Comparison of ENCODE assay signal across 8 cellular contexts in genomic region chr6:90478789-90479602, GRCh38.
DNase-seq lines count a peak whose midpoint lies in the region; TF ChIP-seq lines count a peak whose summit lies in the region.

No MANE protein-coding gene starts in this region.

- H3K27ac ChIP-seq in MM.1S (ENCODE audit: low read length), result peak overlapping the region; percentile 40; the same call in 1 of the 2 replicates
- H3K27ac ChIP-seq in RWPE1, result no peak overlapping the region
- H3K27ac ChIP-seq in neutrophil, result no peak overlapping the region
- no peak overlapping the region for H3K27ac ChIP-seq in testis

- peak overlapping the region; percentile 53 for H3K4me2 ChIP-seq in MM.1S (ENCODE audit: low read depth, low read length)

- DNase-seq in GM04503 (ENCODE audit: low read depth) (peak; percentile 71), HEK293T (ENCODE audit: extremely low spot score) (peak; percentile 92), MM.1S (peak; percentile 84), RWPE1 (ENCODE audit: low spot score) (peak; percentile 96), fibroblast of pulmonary artery (ENCODE audit: low read depth) (peak; percentile 96), testis (peak; percentile 91)
- peak; percentile 54 to 67 for DNase-seq in activated T-helper 1 cell treated with anti-CD3 and anti-CD28 coated beads, Interleukin-2, amount 50 U/mL, for 16 hours (ENCODE audit: low read depth in 1 of 2, low spot score in 1 of 2)

- WGBS in testis, 2 donors, result 31 to 34% methylated on average over 15 of the region's 15 CpGs

- no peaks in the 10 kb centered on the region for H3K9me3 ChIP-seq in MM.1S (replicated peaks; ENCODE audit: insufficient read depth, low read length)
- no peaks in the 10 kb centered on the region for H3K9me3 ChIP-seq in neutrophil
- no peaks in the 10 kb centered on the region for H3K9me3 ChIP-seq in testis

- H3K9ac ChIP-seq in MM.1S (ENCODE audit: low read length), result peak overlapping the region; percentile 21; the same call in 1 of the 2 replicates

- H4K20me1 ChIP-seq in MM.1S (ENCODE audit: insufficient read depth, low read length), result no peaks in the 10 kb centered on the region

- H3K4me3 ChIP-seq in MM.1S (ENCODE audit: low read length) (no peak overlapping the region), fibroblast of pulmonary artery (replicated peaks; ENCODE audit: low read depth, low read length) (no peak overlapping the region), neutrophil (ENCODE audit: low read depth in 1 of 2, low read length in 1 of 2) (no peak overlapping the region), testis (no peak overlapping the region)

- peak; percentile 86 for TF ChIP-seq CTCF in MM.1S (IDR thresholded peaks at IDR 0.05; ENCODE audit: low read length)
- TF ChIP-seq CTCF in RWPE1 (conservative IDR thresholded peaks at IDR 0.05; ENCODE audit: low read depth), result peak; percentile 85
- peak; percentile 86 for TF ChIP-seq CTCF in fibroblast of pulmonary artery (IDR thresholded peaks at IDR 0.05; ENCODE audit: low read length, missing control alignments)
- peak; percentile 75 for TF ChIP-seq CTCF in neutrophil (IDR thresholded peaks at IDR 0.05)
- TF ChIP-seq CTCF in testis (IDR thresholded peaks at IDR 0.05), result peak; percentile 88

- no peaks in the 10 kb centered on the region for H3K9me2 ChIP-seq in MM.1S (replicated peaks; ENCODE audit: insufficient read depth, low read length)

- CTCF ChIA-PET in HEK293T (lab: Yijun Ruan, JAX), result interaction anchor here (0.6 to 1.7 kb wide), 15 partner anchors 9 to 542 kb away, joined by 3 to 21 read pairs (median 4); no protein-coding TSS in a partner anchor
- CTCF ChIA-PET in RWPE1 (lab: Yijun Ruan, JAX), result interaction anchor here (0.6 to 2.4 kb wide), 12 partner anchors 25 to 538 kb away, joined by 3 to 19 read pairs (median 4); no protein-coding TSS in a partner anchor

- H3K27me3 ChIP-seq in MM.1S (replicated peaks; ENCODE audit: insufficient read depth, low read length) (no peaks in the 10 kb centered on the region), neutrophil (no peaks in the 10 kb centered on the region), testis (no peaks in the 10 kb centered on the region)

- no peaks in the 10 kb centered on the region for H3K79me2 ChIP-seq in MM.1S (ENCODE audit: low read length)

- POLR2A ChIA-PET in HEK293T (lab: Yijun Ruan, JAX) (interaction anchor here (1.0 kb wide), 1 partner anchor 16 kb away, joined by 3 read pairs; no protein-coding TSS in a partner anchor), RWPE1 (lab: Yijun Ruan, JAX; ENCODE audit: low non-redundant PET) (no interaction called here)

- no peak for TF ChIP-seq POLR2A in testis (IDR thresholded peaks at IDR 0.05)

- H2AFZ ChIP-seq in MM.1S (ENCODE audit: low read length), result peak overlapping the region; percentile 46

- peaks cover 23% of the 10 kb centered on the region for H3F3A ChIP-seq in MM.1S (ENCODE audit: insufficient read depth, low read length)

- H3K36me3 ChIP-seq in MM.1S (replicated peaks; ENCODE audit: insufficient read depth, low read length) (no peaks in the 10 kb centered on the region), neutrophil (no peaks in the 10 kb centered on the region), testis (ENCODE audit: low read depth, missing control alignments) (no peaks in the 10 kb centered on the region)

- intact Hi-C loops in testis (cut with DNase I; ENCODE audit: low total_unique reads), result loop anchor here (10.0 kb wide), 1 partner anchor 524 kb away; no protein-coding TSS in a partner anchor

- H3K4me1 ChIP-seq in MM.1S (ENCODE audit: low read length) (peaks cover 45% of the 10 kb centered on the region), neutrophil (ENCODE audit: control insufficient read depth in 1 of 2, insufficient read depth in 1 of 2, low read depth in 1 of 2, low read length in 1 of 2) (no peaks in the 10 kb centered on the region), testis (no peaks in the 10 kb centered on the region)

TF ChIP-seq in HEK293T, 16 proteins besides CTCF, POLR2A, EP300 and RAD21:
- TF ChIP-seq PKNOX1 (IDR thresholded peaks at IDR 0.05) (peak; percentile 85), HDGF (IDR thresholded peaks at IDR 0.05; ENCODE audit: borderline replicate concordance) (no peak), FOXK2 (IDR thresholded peaks at IDR 0.05) (no peak)
